ENCODE assay signal across 1 cellular context in the genomic region with DNA sequence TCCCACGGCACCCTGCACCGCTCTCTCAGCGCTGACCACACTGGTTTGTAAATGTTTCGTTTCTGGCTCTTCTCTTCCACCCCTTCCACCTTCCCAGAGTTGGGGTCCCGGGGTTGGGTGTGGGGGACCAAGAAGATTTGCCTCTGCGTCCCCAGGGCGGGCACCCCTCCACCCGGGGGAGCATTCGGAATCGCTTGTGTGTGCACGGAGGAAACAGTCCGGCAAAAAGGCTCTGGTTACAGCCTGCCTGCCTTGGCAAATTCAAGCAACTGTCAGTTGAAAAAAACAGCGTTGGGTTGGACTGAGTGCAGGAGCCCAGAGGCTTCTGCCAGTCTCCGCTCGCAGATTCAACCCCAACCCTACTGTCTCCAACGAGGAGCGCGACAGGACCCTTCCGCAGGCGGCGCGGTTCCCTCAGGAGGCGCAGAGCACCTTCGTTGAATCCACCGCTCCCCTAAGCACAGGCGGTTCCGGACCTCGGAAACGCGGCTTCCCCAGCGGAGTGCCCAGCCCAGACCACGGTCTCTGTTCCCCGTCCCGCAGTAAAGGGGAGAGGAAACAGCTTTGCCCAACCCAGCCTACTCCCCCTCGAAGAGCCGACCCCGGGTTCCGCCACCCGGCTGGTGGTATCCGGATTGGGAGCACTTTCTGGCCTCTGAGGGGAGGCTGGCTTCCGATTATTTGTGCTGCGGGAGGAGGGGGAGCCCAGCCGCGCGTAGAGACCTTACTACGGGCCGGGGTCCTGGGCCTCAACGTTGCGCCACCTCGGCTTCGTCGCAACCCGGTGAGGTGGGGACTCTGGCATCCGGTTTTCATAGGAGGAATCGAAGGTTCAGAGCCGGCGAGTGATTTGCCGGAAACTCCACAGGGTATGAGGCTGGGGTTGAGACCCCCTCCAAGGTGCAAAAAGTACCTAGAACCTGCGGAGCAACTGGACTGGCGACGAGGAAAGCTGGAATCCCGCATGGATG.
TF ChIP-seq lines count a peak whose summit lies in the region.

No MANE protein-coding gene starts in this region.

TF ChIP-seq in endothelial cell of umbilical vein, 7 proteins besides CTCF, POLR2A, EP300 and RAD21:
- no peak for TF ChIP-seq FOS (IDR thresholded peaks at IDR 0.05; ENCODE audit: borderline replicate concordance, insufficient read depth, low read length)
- TF ChIP-seq EZH2 (IDR thresholded peaks at IDR 0.05; ENCODE audit: borderline replicate concordance, low read depth, low read length, severe bottlenecking): peak; percentile 65
- no peak for TF ChIP-seq POLR2AphosphoS5 (IDR thresholded peaks at IDR 0.05; ENCODE audit: insufficient read depth, low read depth, low read length)
- TF ChIP-seq, protein P1, sequence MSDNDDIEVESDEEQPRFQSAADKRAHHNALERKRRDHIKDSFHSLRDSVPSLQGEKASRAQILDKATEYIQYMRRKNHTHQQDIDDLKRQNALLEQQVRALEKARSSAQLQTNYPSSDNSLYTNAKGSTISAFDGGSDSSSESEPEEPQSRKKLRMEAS (IDR thresholded peaks at IDR 0.05; ENCODE audit: insufficient read depth, insufficient read length): no peak
- no peak for TF ChIP-seq GATA2 (IDR thresholded peaks at IDR 0.05; ENCODE audit: insufficient read depth, insufficient read length, low read depth, low read length)
